In the genomic region with DNA sequence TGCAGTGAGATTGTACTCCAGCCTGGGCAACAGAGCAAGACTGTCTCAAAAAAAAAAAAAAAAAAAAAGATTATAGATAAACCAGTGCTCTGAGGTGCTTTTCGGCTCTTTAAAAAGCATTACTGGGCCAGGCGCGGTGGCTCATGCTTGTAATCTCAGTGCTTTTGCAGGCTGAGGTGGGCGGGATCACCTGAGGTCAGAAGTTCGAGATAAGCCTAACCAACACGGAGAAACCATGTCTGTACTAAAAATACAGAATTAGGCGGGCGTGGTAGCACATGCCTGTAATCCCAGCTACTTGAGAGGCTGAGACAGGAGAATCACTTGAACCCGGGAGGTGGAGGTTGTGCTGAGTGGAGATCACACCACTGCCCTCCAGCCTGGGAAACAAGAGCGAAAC, we compare ENCODE assay signal across 1 cellular context.
TF ChIP-seq lines count a peak whose summit lies in the region.

No MANE protein-coding gene starts in this region.

TF ChIP-seq in K562, 482 proteins besides CTCF, POLR2A, EP300 and RAD21 (continued from another document and continues in another):
- TF ChIP-seq, protein P1, sequence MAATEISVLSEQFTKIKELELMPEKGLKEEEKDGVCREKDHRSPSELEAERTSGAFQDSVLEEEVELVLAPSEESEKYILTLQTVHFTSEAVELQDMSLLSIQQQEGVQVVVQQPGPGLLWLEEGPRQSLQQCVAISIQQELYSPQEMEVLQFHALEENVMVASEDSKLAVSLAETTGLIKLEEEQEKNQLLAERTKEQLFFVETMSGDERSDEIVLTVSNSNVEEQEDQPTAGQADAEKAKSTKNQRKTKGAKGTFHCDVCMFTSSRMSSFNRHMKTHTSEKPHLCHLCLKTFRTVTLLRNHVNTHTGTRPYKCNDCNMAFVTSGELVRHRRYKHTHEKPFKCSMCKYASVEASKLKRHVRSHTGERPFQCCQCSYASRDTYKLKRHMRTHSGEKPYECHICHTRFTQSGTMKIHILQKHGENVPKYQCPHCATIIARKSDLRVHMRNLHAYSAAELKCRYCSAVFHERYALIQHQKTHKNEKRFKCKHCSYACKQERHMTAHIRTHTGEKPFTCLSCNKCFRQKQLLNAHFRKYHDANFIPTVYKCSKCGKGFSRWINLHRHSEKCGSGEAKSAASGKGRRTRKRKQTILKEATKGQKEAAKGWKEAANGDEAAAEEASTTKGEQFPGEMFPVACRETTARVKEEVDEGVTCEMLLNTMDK (IDR thresholded peaks at IDR 0.05; ENCODE audit: borderline replicate concordance, insufficient read depth, low read depth, low read length, poor library complexity, severe bottlenecking), result no peak
- TF ChIP-seq TBL1XR1 (IDR thresholded peaks at IDR 0.05; ENCODE audit: low read length in 2 of 2), result peak in 1 of 2 experiments; percentile 86; a peak in 2 of 4 replicates
- TF ChIP-seq CBFB (CRISPR knock-in tag; IDR thresholded peaks at IDR 0.05), result no peak
- TF ChIP-seq FIP1L1 (IDR thresholded peaks at IDR 0.05; ENCODE audit: low read depth, low read length, poor library complexity, severe bottlenecking), result no peak
- TF ChIP-seq ESRRB (CRISPR knock-in tag; IDR thresholded peaks at IDR 0.05; ENCODE audit: borderline replicate concordance), result no peak
- no peak for TF ChIP-seq ETV1 (tag; conservative IDR thresholded peaks at IDR 0.05; ENCODE audit: low read depth)
- TF ChIP-seq NFATC3 (IDR thresholded peaks at IDR 0.05), result no peak
- no peak for TF ChIP-seq KAT2B (IDR thresholded peaks at IDR 0.05; ENCODE audit: low read depth, low read length)
- TF ChIP-seq, protein P2, sequence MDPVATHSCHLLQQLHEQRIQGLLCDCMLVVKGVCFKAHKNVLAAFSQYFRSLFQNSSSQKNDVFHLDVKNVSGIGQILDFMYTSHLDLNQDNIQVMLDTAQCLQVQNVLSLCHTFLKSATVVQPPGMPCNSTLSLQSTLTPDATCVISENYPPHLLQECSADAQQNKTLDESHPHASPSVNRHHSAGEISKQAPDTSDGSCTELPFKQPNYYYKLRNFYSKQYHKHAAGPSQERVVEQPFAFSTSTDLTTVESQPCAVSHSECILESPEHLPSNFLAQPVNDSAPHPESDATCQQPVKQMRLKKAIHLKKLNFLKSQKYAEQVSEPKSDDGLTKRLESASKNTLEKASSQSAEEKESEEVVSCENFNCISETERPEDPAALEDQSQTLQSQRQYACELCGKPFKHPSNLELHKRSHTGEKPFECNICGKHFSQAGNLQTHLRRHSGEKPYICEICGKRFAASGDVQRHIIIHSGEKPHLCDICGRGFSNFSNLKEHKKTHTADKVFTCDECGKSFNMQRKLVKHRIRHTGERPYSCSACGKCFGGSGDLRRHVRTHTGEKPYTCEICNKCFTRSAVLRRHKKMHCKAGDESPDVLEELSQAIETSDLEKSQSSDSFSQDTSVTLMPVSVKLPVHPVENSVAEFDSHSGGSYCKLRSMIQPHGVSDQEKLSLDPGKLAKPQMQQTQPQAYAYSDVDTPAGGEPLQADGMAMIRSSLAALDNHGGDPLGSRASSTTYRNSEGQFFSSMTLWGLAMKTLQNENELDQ (CRISPR knock-in tag; IDR thresholded peaks at IDR 0.05; ENCODE audit: borderline replicate concordance), result no peak
- no peak for TF ChIP-seq PURB (CRISPR knock-in tag; IDR thresholded peaks at IDR 0.05; ENCODE audit: low read depth)
- TF ChIP-seq, protein P3, sequence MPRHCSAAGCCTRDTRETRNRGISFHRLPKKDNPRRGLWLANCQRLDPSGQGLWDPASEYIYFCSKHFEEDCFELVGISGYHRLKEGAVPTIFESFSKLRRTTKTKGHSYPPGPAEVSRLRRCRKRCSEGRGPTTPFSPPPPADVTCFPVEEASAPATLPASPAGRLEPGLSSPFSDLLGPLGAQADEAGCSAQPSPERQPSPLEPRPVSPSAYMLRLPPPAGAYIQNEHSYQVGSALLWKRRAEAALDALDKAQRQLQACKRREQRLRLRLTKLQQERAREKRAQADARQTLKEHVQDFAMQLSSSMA (CRISPR knock-in tag; IDR thresholded peaks at IDR 0.05), result no peak
- TF ChIP-seq TAF9B (IDR thresholded peaks at IDR 0.05; ENCODE audit: partially characterized antibody), result no peak
- TF ChIP-seq POLR2AphosphoS2 (IDR thresholded peaks at IDR 0.05; ENCODE audit: low read length), result no peak
- peak; percentile 95 to 96 for TF ChIP-seq KDM1A (IDR thresholded peaks at IDR 0.05)
- no peak for TF ChIP-seq TEAD1 (CRISPR knock-in tag; IDR thresholded peaks at IDR 0.05)
- TF ChIP-seq DPF2 (IDR thresholded peaks at IDR 0.05), result peak; percentile 83
- no peak for TF ChIP-seq ZNF830 (CRISPR knock-in tag; IDR thresholded peaks at IDR 0.05)
- peak; percentile 32; the same call in 1 of the 2 replicates for TF ChIP-seq TCF7 (IDR thresholded peaks at IDR 0.05; ENCODE audit: borderline replicate concordance)
- TF ChIP-seq PRMT5 (CRISPR knock-in tag; IDR thresholded peaks at IDR 0.05), result no peak
- no peak for TF ChIP-seq THRAP3 (IDR thresholded peaks at IDR 0.05; ENCODE audit: borderline replicate concordance)
- no peak for TF ChIP-seq NCOA6 (IDR thresholded peaks at IDR 0.05)
- no peak for TF ChIP-seq TGIF2 (CRISPR knock-in tag; IDR thresholded peaks at IDR 0.05)
- no peak for TF ChIP-seq STAG1 (CRISPR knock-in tag; IDR thresholded peaks at IDR 0.05; ENCODE audit: borderline replicate concordance)
- TF ChIP-seq MIER1 (IDR thresholded peaks at IDR 0.05; ENCODE audit: low read depth), result no peak
- no peak for TF ChIP-seq MAFF (IDR thresholded peaks at IDR 0.05; ENCODE audit: low read length)
- TF ChIP-seq, protein P4, sequence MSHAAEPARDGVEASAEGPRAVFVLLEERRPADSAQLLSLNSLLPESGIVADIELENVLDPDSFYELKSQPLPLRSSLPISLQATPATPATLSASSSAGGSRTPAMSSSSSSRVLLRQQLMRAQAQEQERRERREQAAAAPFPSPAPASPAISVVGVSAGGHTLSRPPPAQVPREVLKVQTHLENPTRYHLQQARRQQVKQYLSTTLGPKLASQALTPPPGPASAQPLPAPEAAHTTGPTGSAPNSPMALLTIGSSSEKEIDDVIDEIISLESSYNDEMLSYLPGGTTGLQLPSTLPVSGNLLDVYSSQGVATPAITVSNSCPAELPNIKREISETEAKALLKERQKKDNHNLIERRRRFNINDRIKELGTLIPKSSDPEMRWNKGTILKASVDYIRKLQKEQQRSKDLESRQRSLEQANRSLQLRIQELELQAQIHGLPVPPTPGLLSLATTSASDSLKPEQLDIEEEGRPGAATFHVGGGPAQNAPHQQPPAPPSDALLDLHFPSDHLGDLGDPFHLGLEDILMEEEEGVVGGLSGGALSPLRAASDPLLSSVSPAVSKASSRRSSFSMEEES (CRISPR knock-in tag; IDR thresholded peaks at IDR 0.05), result no peak
- TF ChIP-seq HMG20A (CRISPR knock-in tag; conservative IDR thresholded peaks at IDR 0.05), result no peak
- no peak for TF ChIP-seq KLF6 (CRISPR knock-in tag; IDR thresholded peaks at IDR 0.05; ENCODE audit: borderline replicate concordance)
- TF ChIP-seq, protein P5, sequence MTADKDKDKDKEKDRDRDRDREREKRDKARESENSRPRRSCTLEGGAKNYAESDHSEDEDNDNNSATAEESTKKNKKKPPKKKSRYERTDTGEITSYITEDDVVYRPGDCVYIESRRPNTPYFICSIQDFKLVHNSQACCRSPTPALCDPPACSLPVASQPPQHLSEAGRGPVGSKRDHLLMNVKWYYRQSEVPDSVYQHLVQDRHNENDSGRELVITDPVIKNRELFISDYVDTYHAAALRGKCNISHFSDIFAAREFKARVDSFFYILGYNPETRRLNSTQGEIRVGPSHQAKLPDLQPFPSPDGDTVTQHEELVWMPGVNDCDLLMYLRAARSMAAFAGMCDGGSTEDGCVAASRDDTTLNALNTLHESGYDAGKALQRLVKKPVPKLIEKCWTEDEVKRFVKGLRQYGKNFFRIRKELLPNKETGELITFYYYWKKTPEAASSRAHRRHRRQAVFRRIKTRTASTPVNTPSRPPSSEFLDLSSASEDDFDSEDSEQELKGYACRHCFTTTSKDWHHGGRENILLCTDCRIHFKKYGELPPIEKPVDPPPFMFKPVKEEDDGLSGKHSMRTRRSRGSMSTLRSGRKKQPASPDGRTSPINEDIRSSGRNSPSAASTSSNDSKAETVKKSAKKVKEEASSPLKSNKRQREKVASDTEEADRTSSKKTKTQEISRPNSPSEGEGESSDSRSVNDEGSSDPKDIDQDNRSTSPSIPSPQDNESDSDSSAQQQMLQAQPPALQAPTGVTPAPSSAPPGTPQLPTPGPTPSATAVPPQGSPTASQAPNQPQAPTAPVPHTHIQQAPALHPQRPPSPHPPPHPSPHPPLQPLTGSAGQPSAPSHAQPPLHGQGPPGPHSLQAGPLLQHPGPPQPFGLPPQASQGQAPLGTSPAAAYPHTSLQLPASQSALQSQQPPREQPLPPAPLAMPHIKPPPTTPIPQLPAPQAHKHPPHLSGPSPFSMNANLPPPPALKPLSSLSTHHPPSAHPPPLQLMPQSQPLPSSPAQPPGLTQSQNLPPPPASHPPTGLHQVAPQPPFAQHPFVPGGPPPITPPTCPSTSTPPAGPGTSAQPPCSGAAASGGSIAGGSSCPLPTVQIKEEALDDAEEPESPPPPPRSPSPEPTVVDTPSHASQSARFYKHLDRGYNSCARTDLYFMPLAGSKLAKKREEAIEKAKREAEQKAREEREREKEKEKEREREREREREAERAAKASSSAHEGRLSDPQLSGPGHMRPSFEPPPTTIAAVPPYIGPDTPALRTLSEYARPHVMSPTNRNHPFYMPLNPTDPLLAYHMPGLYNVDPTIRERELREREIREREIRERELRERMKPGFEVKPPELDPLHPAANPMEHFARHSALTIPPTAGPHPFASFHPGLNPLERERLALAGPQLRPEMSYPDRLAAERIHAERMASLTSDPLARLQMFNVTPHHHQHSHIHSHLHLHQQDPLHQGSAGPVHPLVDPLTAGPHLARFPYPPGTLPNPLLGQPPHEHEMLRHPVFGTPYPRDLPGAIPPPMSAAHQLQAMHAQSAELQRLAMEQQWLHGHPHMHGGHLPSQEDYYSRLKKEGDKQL (CRISPR knock-in tag; IDR thresholded peaks at IDR 0.05; ENCODE audit: borderline replicate concordance), result no peak
- TF ChIP-seq SRSF9 (IDR thresholded peaks at IDR 0.05; ENCODE audit: borderline replicate concordance, low read depth, low read length), result no peak
- TF ChIP-seq KDM5B (IDR thresholded peaks at IDR 0.05; ENCODE audit: insufficient replicate concordance, low read depth, low read length), result no peak
- TF ChIP-seq CTBP1 (IDR thresholded peaks at IDR 0.05; ENCODE audit: borderline replicate concordance), result no peak; the same call in 1 of the 2 replicates
- TF ChIP-seq, protein P6, sequence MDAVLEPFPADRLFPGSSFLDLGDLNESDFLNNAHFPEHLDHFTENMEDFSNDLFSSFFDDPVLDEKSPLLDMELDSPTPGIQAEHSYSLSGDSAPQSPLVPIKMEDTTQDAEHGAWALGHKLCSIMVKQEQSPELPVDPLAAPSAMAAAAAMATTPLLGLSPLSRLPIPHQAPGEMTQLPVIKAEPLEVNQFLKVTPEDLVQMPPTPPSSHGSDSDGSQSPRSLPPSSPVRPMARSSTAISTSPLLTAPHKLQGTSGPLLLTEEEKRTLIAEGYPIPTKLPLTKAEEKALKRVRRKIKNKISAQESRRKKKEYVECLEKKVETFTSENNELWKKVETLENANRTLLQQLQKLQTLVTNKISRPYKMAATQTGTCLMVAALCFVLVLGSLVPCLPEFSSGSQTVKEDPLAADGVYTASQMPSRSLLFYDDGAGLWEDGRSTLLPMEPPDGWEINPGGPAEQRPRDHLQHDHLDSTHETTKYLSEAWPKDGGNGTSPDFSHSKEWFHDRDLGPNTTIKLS (IDR thresholded peaks at IDR 0.05; ENCODE audit: borderline replicate concordance, low read depth), result no peak
- no peak; the same call in 1 of the 2 replicates for TF ChIP-seq GATAD2A (IDR thresholded peaks at IDR 0.05)
- TF ChIP-seq RBM34 (IDR thresholded peaks at IDR 0.05; ENCODE audit: borderline replicate concordance, insufficient read depth, low read length), result no peak
- TF ChIP-seq SNRNP70 (optimal IDR thresholded peaks at IDR 0.05; ENCODE audit: low read depth, low read length), result no peak
- TF ChIP-seq PTTG1 (tag; IDR thresholded peaks at IDR 0.05; ENCODE audit: low read depth), result no peak
- no peak for TF ChIP-seq OTX1 (CRISPR knock-in tag; IDR thresholded peaks at IDR 0.05)
- TF ChIP-seq, protein P7, sequence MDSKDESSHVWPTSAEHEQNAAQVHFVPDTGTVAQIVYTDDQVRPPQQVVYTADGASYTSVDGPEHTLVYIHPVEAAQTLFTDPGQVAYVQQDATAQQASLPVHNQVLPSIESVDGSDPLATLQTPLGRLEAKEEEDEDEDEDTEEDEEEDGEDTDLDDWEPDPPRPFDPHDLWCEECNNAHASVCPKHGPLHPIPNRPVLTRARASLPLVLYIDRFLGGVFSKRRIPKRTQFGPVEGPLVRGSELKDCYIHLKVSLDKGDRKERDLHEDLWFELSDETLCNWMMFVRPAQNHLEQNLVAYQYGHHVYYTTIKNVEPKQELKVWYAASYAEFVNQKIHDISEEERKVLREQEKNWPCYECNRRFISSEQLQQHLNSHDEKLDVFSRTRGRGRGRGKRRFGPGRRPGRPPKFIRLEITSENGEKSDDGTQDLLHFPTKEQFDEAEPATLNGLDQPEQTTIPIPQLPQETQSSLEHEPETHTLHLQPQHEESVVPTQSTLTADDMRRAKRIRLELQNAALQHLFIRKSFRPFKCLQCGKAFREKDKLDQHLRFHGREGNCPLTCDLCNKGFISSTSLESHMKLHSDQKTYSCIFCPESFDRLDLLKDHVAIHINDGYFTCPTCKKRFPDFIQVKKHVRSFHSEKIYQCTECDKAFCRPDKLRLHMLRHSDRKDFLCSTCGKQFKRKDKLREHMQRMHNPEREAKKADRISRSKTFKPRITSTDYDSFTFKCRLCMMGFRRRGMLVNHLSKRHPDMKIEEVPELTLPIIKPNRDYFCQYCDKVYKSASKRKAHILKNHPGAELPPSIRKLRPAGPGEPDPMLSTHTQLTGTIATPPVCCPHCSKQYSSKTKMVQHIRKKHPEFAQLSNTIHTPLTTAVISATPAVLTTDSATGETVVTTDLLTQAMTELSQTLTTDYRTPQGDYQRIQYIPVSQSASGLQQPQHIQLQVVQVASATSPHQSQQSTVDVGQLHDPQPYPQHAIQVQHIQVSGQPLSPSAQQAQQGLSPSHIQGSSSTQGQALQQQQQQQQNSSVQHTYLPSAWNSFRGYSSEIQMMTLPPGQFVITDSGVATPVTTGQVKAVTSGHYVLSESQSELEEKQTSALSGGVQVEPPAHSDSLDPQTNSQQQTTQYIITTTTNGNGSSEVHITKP (IDR thresholded peaks at IDR 0.05; ENCODE audit: partially characterized antibody), result peak; percentile 64
- TF ChIP-seq ZKSCAN1 (IDR thresholded peaks at IDR 0.05; ENCODE audit: low read depth, low read length), result peak; percentile 48; the same call in 1 of the 2 replicates
